Comparison of ENCODE assay signal across 22 cellular contexts in genomic region chr21:41304068-41304720, GRCh38. TPM values are rescaled to one million over a fixed set of nuclear protein-coding genes. Genes with fewer than 3 reads are reported as not detected.
DNase-seq lines count a peak whose midpoint lies in the region; ATAC-seq, FAIRE-seq and TF ChIP-seq lines count a peak whose summit lies in the region.
"Had no signal": no experiment of that assay in that cellular context is flagged by ENCODE, and none has a peak within 500 bp of the region (broad histone marks: within the 10 kb centered on the region; RNA-seq: fewer than 3 reads in every experiment).

No MANE protein-coding gene starts in this region.

- H3K4me1 Mint-ChIP-seq in activated naive CD8-positive, alpha-beta T cell treated with anti-CD3 and anti-CD28 coated beads for 36 hours, result no peaks in the 10 kb centered on the region
- H3K4me1 Mint-ChIP-seq: CD14-positive monocyte had no signal

- no TSS peak for BruUV-seq in K562 (replicated peaks; lab: Mats Ljungman, UMichigan)

- CTCF ChIA-PET in K562 (lab: Yijun Ruan, JAX; ENCODE audit: low intra/inter-chr PET ratio), result no interaction called here

- no peaks in the 10 kb centered on the region for H3K27me3 Mint-ChIP-seq in activated naive CD8-positive, alpha-beta T cell treated with anti-CD3 and anti-CD28 coated beads for 36 hours

- no peak overlapping the region for H3K14ac ChIP-seq in trophoblast cell (ENCODE audit: low read length)

- H3K4me3 Mint-ChIP-seq in activated naive CD8-positive, alpha-beta T cell treated with anti-CD3 and anti-CD28 coated beads for 36 hours, result no peak overlapping the region
- H3K4me3 Mint-ChIP-seq: CD14-positive monocyte; CD8-positive, alpha-beta T cell; GM23338; HFFc6 had no signal

- in situ Hi-C loops in K562 (cut with MboI), result no loop called here

- no peak overlapping the region for H3K4me3 ChIP-seq in heart right ventricle
- no peak overlapping the region for H3K4me3 ChIP-seq in K562
- peak overlapping the region; percentile 48 for H3K4me3 ChIP-seq in trophoblast cell (ENCODE audit: low read depth, low read length)
- no peak overlapping the region for H3K4me3 ChIP-seq in upper lobe of right lung
- H3K4me3 ChIP-seq: BLaER1, GM23338 had no signal

- H2BK12ac ChIP-seq in trophoblast cell (ENCODE audit: low read length), result no peak overlapping the region

- peak; percentile 13 for ATAC-seq in Right ventricle myocardium inferior
- ATAC-seq in heart right ventricle, result no peak
- no peak for ATAC-seq in K562
- ATAC-seq in upper lobe of right lung, result peak; percentile 17
- no peak for ATAC-seq in sciatic nerve
- ATAC-seq: CD8-positive, alpha-beta T cell; GM23338; HCT116 had no signal

- no peak for TF ChIP-seq RAD21 in K562 (CRISPR knock-in tag; conservative IDR thresholded peaks at IDR 0.05 in 1 of 2, IDR thresholded peaks at IDR 0.05 in 1 of 2)

- 95 to 96% methylated on average over 37 to 40 of the region's 40 CpGs for WGBS in heart right ventricle, 2 donors
- 3% methylated on average over 31 of the region's 40 CpGs for WGBS in K562 (ENCODE audit: insufficient coverage, low coverage, missing lambda C conversion rate)
- no CpG with 5 or more reads among the region's 40 CpGs for WGBS in trophoblast cell (ENCODE audit: extremely low coverage, insufficient coverage, insufficient read length)

- TF ChIP-seq CTCF in heart right ventricle (IDR thresholded peaks at IDR 0.05) (no peak), K562 (IDR thresholded peaks at IDR 0.05 in 2 of 3, conservative IDR thresholded peaks at IDR 0.05 in 1 of 3; ENCODE audit: insufficient read depth in 2 of 3, low read depth in 1 of 3, low read length in 3 of 3) (no peak), upper lobe of right lung (IDR thresholded peaks at IDR 0.05) (no peak)

- H3K4me1 ChIP-seq in heart right ventricle (no peaks in the 10 kb centered on the region), K562 (replicated peaks in 1 of 2; ENCODE audit: control insufficient read depth in 2 of 2, insufficient read depth in 2 of 2, low read length in 2 of 2) (peaks cover 0 to 6% of the 10 kb centered on the region in 2 experiments; a peak in 1 of 5 replicates), trophoblast cell (ENCODE audit: control insufficient read depth in 1 of 2, insufficient read depth in 2 of 2, low read length in 2 of 2) (no peaks in the 10 kb centered on the region), upper lobe of right lung (no peaks in the 10 kb centered on the region)
- H3K4me1 ChIP-seq: BLaER1 had no signal

- H3K36me3 Mint-ChIP-seq in activated naive CD8-positive, alpha-beta T cell treated with anti-CD3 and anti-CD28 coated beads for 36 hours, result no peaks in the 10 kb centered on the region
- H3K36me3 Mint-ChIP-seq: CD14-positive monocyte; CD8-positive, alpha-beta T cell had no signal

- no peak overlapping the region for H3K23ac ChIP-seq in trophoblast cell (ENCODE audit: low read length)

- H2AK5ac ChIP-seq in trophoblast cell (ENCODE audit: low read length), result no peak overlapping the region

- no peaks in the 10 kb centered on the region for H3K79me2 ChIP-seq in K562 (ENCODE audit: control insufficient read depth, insufficient read depth, low read length)
- no peaks in the 10 kb centered on the region for H3K79me2 ChIP-seq in trophoblast cell (ENCODE audit: control insufficient read depth, insufficient read depth, low read length, poor library complexity)

- POLR2A ChIA-PET in K562 (lab: Yijun Ruan, JAX), result no interaction called here

- H3K9me3 ChIP-seq in heart right ventricle, result peaks cover 0 to 32% (median 5%) of the 10 kb centered on the region in 11 donors
- H3K9me3 ChIP-seq in K562 (replicated peaks; ENCODE audit: control insufficient read depth, insufficient read depth, low read depth, low read length), result no peaks in the 10 kb centered on the region
- peaks cover 7% of the 10 kb centered on the region for H3K9me3 ChIP-seq in trophoblast cell (ENCODE audit: insufficient read depth, low read depth, low read length)
- no peaks in the 10 kb centered on the region for H3K9me3 ChIP-seq in upper lobe of right lung

- H3K27me3 ChIP-seq in heart right ventricle (peaks cover 0 to 26% (median 7%) of the 10 kb centered on the region in 7 donors), K562 (ENCODE audit: control insufficient read depth in 2 of 2, insufficient read depth in 2 of 2, low read length in 2 of 2) (no peaks in the 10 kb centered on the region), trophoblast cell (ENCODE audit: insufficient read depth, low read length) (no peaks in the 10 kb centered on the region), upper lobe of right lung (no peaks in the 10 kb centered on the region)
- H3K27me3 ChIP-seq: BLaER1 had no signal

- no peak for DNase-seq in Right ventricle myocardium inferior (ENCODE audit: missing footprints)
- DNase-seq in heart right ventricle, result no peak
- DNase-seq in K562 (ENCODE audit: extremely low read depth in 1 of 4, low spot score in 3 of 4), result no peak
- DNase-seq in trophoblast cell, result no peak
- DNase-seq in upper lobe of right lung, result no peak
- DNase-seq in sciatic nerve (ENCODE audit: low spot score), result no peak
- no peak for DNase-seq in activated naive CD8-positive, alpha-beta T cell treated with anti-CD3 and anti-CD28 coated beads for 36 hours
- no peak for DNase-seq in activated T-cell treated with anti-CD3 and anti-CD28 coated beads for 4 hours
- DNase-seq: Calu3; CD8-positive, alpha-beta T cell; DMS79 treated with DMSO at 0.1 percent for 48 hours; GF-D8; HFFc6 had no signal

- no peaks in the 10 kb centered on the region for H4K20me1 ChIP-seq in K562 (replicated peaks; ENCODE audit: control insufficient read depth, insufficient read depth, low read length)
- H4K20me1 ChIP-seq: BLaER1 had no signal

- no peak overlapping the region for H3K4ac ChIP-seq in trophoblast cell (ENCODE audit: low read depth, low read length)

- no peak overlapping the region for H3K27ac Mint-ChIP-seq in activated naive CD8-positive, alpha-beta T cell treated with anti-CD3 and anti-CD28 coated beads for 36 hours
- H3K27ac Mint-ChIP-seq: CD8-positive, alpha-beta T cell; GM23338; HFFc6 had no signal

- no peak overlapping the region for H2BK120ac ChIP-seq in trophoblast cell (ENCODE audit: insufficient read depth, low read length, poor library complexity)

- no peaks in the 10 kb centered on the region for H3K9me3 Mint-ChIP-seq in activated naive CD8-positive, alpha-beta T cell treated with anti-CD3 and anti-CD28 coated beads for 36 hours
- H3K9me3 Mint-ChIP-seq: CD8-positive, alpha-beta T cell had no signal

- H4K91ac ChIP-seq in trophoblast cell (ENCODE audit: low read depth, low read length), result no peak overlapping the region

- H3K9me1 ChIP-seq in K562 (ENCODE audit: control insufficient read depth, insufficient read depth, low read length), result no peaks in the 10 kb centered on the region

- H3K36me3 ChIP-seq in heart right ventricle (no peaks in the 10 kb centered on the region), K562 (ENCODE audit: control insufficient read depth, insufficient read depth, low read length) (no peaks in the 10 kb centered on the region), trophoblast cell (ENCODE audit: control insufficient read depth in 1 of 2, insufficient read depth in 2 of 2, low read length in 2 of 2) (no peaks in the 10 kb centered on the region), upper lobe of right lung (no peaks in the 10 kb centered on the region)
- H3K36me3 ChIP-seq: BLaER1 had no signal

- H3K18ac ChIP-seq in trophoblast cell (ENCODE audit: low read length), result no peak overlapping the region

- no peak overlapping the region for H4K12ac ChIP-seq in trophoblast cell (ENCODE audit: low read depth, low read length)

- no peak for TF ChIP-seq EP300 in K562 (IDR thresholded peaks at IDR 0.05; ENCODE audit: low read length)

- H2AFZ ChIP-seq in K562 (ENCODE audit: low read depth, low read length), result no peak overlapping the region
- H2AFZ ChIP-seq in trophoblast cell (ENCODE audit: insufficient read depth, low read length, poor library complexity), result no peak overlapping the region
- H2AFZ ChIP-seq: GM23338 had no signal

- H3K79me1 ChIP-seq in trophoblast cell (ENCODE audit: low read length), result no peaks in the 10 kb centered on the region

- no peak overlapping the region for H2BK5ac ChIP-seq in trophoblast cell (ENCODE audit: low read depth, low read length, poor library complexity)

- intact Hi-C loops in Right ventricle myocardium inferior (cut with DNase I) (no loop called here), heart right ventricle (cut with DNase I) (no loop called here), K562 (cut with micrococcal nuclease) (no loop called here), upper lobe of right lung (cut with DNase I) (no loop called here), sciatic nerve (cut with DNase I) (no loop called here)

- H3K9ac ChIP-seq in K562 (ENCODE audit: insufficient read depth in 1 of 2, low read depth in 2 of 2, low read length in 2 of 2) (no peak overlapping the region), trophoblast cell (ENCODE audit: low read length) (no peak overlapping the region)
- H3K9ac ChIP-seq: BLaER1 had no signal

- FAIRE-seq in K562 (lab: Jason Lieb, UNC), result no peak
- FAIRE-seq: H54, HTR-8/SVneo had no signal

- no peak for TF ChIP-seq POLR2A in K562 (conservative IDR thresholded peaks at IDR 0.05)

- no peak overlapping the region for H3K4me2 ChIP-seq in K562 (ENCODE audit: insufficient read depth, low read length)
- H3K4me2 ChIP-seq in trophoblast cell (ENCODE audit: low read length), result no peak overlapping the region
- H3K4me2 ChIP-seq: BLaER1, GM23338 had no signal

- H4K8ac ChIP-seq in trophoblast cell (ENCODE audit: low read depth, low read length), result no peak overlapping the region

- H3K27ac ChIP-seq in heart right ventricle, result no peak overlapping the region
- no peak overlapping the region for H3K27ac ChIP-seq in K562 (ENCODE audit: extremely low read depth, low read depth, low read length)
- H3K27ac ChIP-seq in trophoblast cell (ENCODE audit: low read depth, low read length), result no peak overlapping the region
- no peak overlapping the region for H3K27ac ChIP-seq in upper lobe of right lung
- H3K27ac ChIP-seq: 22Rv1, BLaER1 had no signal

RNA-seq across cellular contexts. Expression of gene FAM3B, which starts 12.4 kb away (rescaled TPM):
- total RNA-seq in Right ventricle myocardium inferior, result not detected
- under 1 TPM in 4 of 10 donors, not detected in 6; 0.25 to 0.42 (median 0.35) TPM for total RNA-seq in heart right ventricle
- polyA plus RNA-seq in heart right ventricle, result under 1 TPM; 0.04 to 0.29 TPM
- not detected in 2 replicates for total RNA-seq in K562 (2011; cell fraction: chromatin; rRNA removed; ENCODE audit: low replicate concordance)
- not detected in 2 replicates for total RNA-seq in K562 (2011; cell fraction: nucleolus; rRNA removed)
- total RNA-seq in K562 (2011; cell fraction: nucleoplasm; rRNA removed), result not detected in 2 replicates
- total RNA-seq in K562 (2014; rRNA removed), result not detected in 2 replicates
- total RNA-seq in K562 (2014; rRNA removed; fragmentation: Illumina TruSeq; extraction: Trizol), result not detected in 2 replicates
- 0.18 and 0.19 TPM in 2 replicates for total RNA-seq in K562 (2015; rRNA removed; fragmentation: Illumina TruSeq; extraction: Trizol)
- total RNA-seq in K562 (2021), result not detected in 2 replicates
- not detected in 2 replicates for polyA plus RNA-seq in K562 (2011; rRNA removed)
- polyA plus RNA-seq in K562 (2011; cell fraction: cytosol; rRNA removed), result not detected in 2 replicates
- not detected in 2 replicates for polyA plus RNA-seq in K562 (2011; cell fraction: nucleus; rRNA removed)
- polyA plus RNA-seq in K562 (2012), result 0.20 and 0.28 TPM in 2 replicates
- polyA plus RNA-seq in K562 (2014; fragmentation: Illumina TruSeq; extraction: Trizol), result not detected in 2 replicates
- under 1 TPM; 0.07 to 0.17 TPM for polyA plus RNA-seq in K562 (2014; fragmentation: Nextera tagmentation; extraction: Ambion mirVana)
- polyA plus RNA-seq in K562 (2014; rRNA removed), result 0.04 and 0.24 TPM in 2 replicates
- polyA minus RNA-seq in K562 (2011; rRNA and poly(A)+ RNA removed), result not detected in 2 replicates
- polyA minus RNA-seq in K562 (2011; cell fraction: cytosol; rRNA and poly(A)+ RNA removed), result not detected in 2 replicates
- polyA minus RNA-seq in K562 (2011; cell fraction: nucleus; rRNA and poly(A)+ RNA removed), result not detected in 2 replicates
- polyA plus RNA-seq in trophoblast cell (2013), result 0.12 and 0.28 TPM in 2 replicates
- total RNA-seq in upper lobe of right lung, result 5.2 TPM
- 0.80 TPM for total RNA-seq in sciatic nerve
- total RNA-seq in activated naive CD8-positive, alpha-beta T cell treated with anti-CD3 and anti-CD28 coated beads for 36 hours, result not detected
- total RNA-seq: A673; CD8-positive, alpha-beta T cell; HFFc6 had no signal
- polyA plus RNA-seq: AG04450 had no signal

RNA-seq across cellular contexts. Expression of gene MX2, which starts 57.6 kb away (rescaled TPM):
- total RNA-seq in Right ventricle myocardium inferior, result 4.8 TPM
- 10 to 100 TPM in 3 of 10 donors, 1 to 10 TPM in 7; 3.9 to 22.9 (median 7.3) TPM for total RNA-seq in heart right ventricle
- 1 to 10 TPM; 3.0 to 7.2 TPM for polyA plus RNA-seq in heart right ventricle
- 0.65 TPM in 1 of 2 replicates, not detected in the other for total RNA-seq in K562 (2011; cell fraction: chromatin; rRNA removed; ENCODE audit: low replicate concordance)
- 0.79 TPM in 1 of 2 replicates, not detected in the other for total RNA-seq in K562 (2011; cell fraction: nucleolus; rRNA removed)
- total RNA-seq in K562 (2011; cell fraction: nucleoplasm; rRNA removed), result not detected in 2 replicates
- total RNA-seq in K562 (2014; rRNA removed), result 0.36 and 1.1 TPM in 2 replicates
- total RNA-seq in K562 (2014; rRNA removed; fragmentation: Illumina TruSeq; extraction: Trizol), result 0.26 and 0.73 TPM in 2 replicates
- 0.57 and 0.58 TPM in 2 replicates for total RNA-seq in K562 (2015; rRNA removed; fragmentation: Illumina TruSeq; extraction: Trizol)
- total RNA-seq in K562 (2021), result 0.95 and 1.0 TPM in 2 replicates
- polyA plus RNA-seq in K562 (2011; rRNA removed), result not detected in 2 replicates
- polyA plus RNA-seq in K562 (2011; cell fraction: cytosol; rRNA removed), result 0.03 TPM in 1 of 2 replicates, not detected in the other
- 0.04 TPM in 1 of 2 replicates, not detected in the other for polyA plus RNA-seq in K562 (2011; cell fraction: nucleus; rRNA removed)
- polyA plus RNA-seq in K562 (2012), result 0.56 and 2.1 TPM in 2 replicates
- 0.65 and 0.69 TPM in 2 replicates for polyA plus RNA-seq in K562 (2014; fragmentation: Illumina TruSeq; extraction: Trizol)
- polyA plus RNA-seq in K562 (2014; fragmentation: Nextera tagmentation; extraction: Ambion mirVana), result under 1 TPM; 0.10 to 0.18 TPM
- polyA plus RNA-seq in K562 (2014; rRNA removed), result 0.21 and 0.59 TPM in 2 replicates
- not detected in 2 replicates for polyA minus RNA-seq in K562 (2011; rRNA and poly(A)+ RNA removed)
- not detected in 2 replicates for polyA minus RNA-seq in K562 (2011; cell fraction: cytosol; rRNA and poly(A)+ RNA removed)
- not detected in 2 replicates for polyA minus RNA-seq in K562 (2011; cell fraction: nucleus; rRNA and poly(A)+ RNA removed)
- 0.37 and 0.46 TPM in 2 replicates for polyA plus RNA-seq in trophoblast cell (2013)
- total RNA-seq in upper lobe of right lung, result 23.0 TPM
- 19.0 TPM for total RNA-seq in sciatic nerve
- total RNA-seq in activated naive CD8-positive, alpha-beta T cell treated with anti-CD3 and anti-CD28 coated beads for 36 hours, result 10 to 100 TPM; 30.2 to 31.3 TPM
- total RNA-seq: A673 had no signal

Comparison
In these comparisons a context has a peak if more than half of its experiments do, and no peak if none do; other contexts are left out.
1. ATAC-seq: peak in Right ventricle myocardium inferior (single experiment) and upper lobe of right lung (single experiment); none in heart right ventricle (0 of 8), K562 (single experiment) and sciatic nerve (single experiment).